In genomic region chr9:91761362-91761761, GRCh38 we compare ENCODE assay signal across 21 cellular contexts.
DNase-seq lines count a peak whose midpoint lies in the region; ATAC-seq, FAIRE-seq and TF ChIP-seq lines count a peak whose summit lies in the region.
"Had no signal": no experiment of that assay in that cellular context is flagged by ENCODE, and none has a peak within 500 bp of the region (broad histone marks: within the 10 kb centered on the region; RNA-seq: fewer than 3 reads in every experiment).

No MANE protein-coding gene starts in this region.

- peak; percentile 7; the same call in 1 of the 2 replicates for TF ChIP-seq RAD21 in Ishikawa (IDR thresholded peaks at IDR 0.05; ENCODE audit: low read depth)

- H3K9me1 ChIP-seq in keratinocyte (ENCODE audit: control insufficient read depth, extremely low read depth, insufficient read depth, low read length) = no peaks in the 10 kb centered on the region

- DNase-seq in COLO668 (lab: John Stamatoyannopoulos, UW; ENCODE audit: unreplicated experiment) (peak; percentile 16), SW480 (ENCODE audit: low spot score) (peak; percentile 30), keratinocyte (ENCODE audit: low read depth, low spot score) (no peak), omental fat pad (ENCODE audit: low spot score) (no peak), epidermal melanocyte (ENCODE audit: insufficient read length, low spot score) (no peak), NCI-H345 (lab: John Stamatoyannopoulos, UW) (no peak)
- DNase-seq: DND-41, HCEC 1CT, MV-4-11, NCI-H1694 treated with DMSO at 0.1 percent for 48 hours, NCI-H2107, NCI-H2227 treated with DMSO at 0.1 percent for 48 hours, OCI-M1, SHP77, T-cell had no signal

- H3K4me1 ChIP-seq in keratinocyte (ENCODE audit: control insufficient read depth, extremely low read depth, insufficient read depth, low read length) = no peaks in the 10 kb centered on the region
- H3K4me1 ChIP-seq: BLaER1 had no signal

- H3K79me2 ChIP-seq in keratinocyte (ENCODE audit: control insufficient read depth, insufficient read depth, low read length) = no peaks in the 10 kb centered on the region

- peak; percentile 68 for FAIRE-seq in keratinocyte (lab: Jason Lieb, UNC)
- FAIRE-seq: A549, K562 had no signal

- no peak overlapping the region for H3K27ac ChIP-seq in keratinocyte (ENCODE audit: control insufficient read depth, insufficient read depth, low read length)
- H3K27ac ChIP-seq: A549, BLaER1, SK-N-MC had no signal

- no peak overlapping the region for H3K4me2 ChIP-seq in keratinocyte (ENCODE audit: control insufficient read depth, extremely low read depth, insufficient read depth, low read depth, low read length)
- H3K4me2 ChIP-seq: A549, BLaER1 had no signal

- H3K4me3 ChIP-seq in keratinocyte (ENCODE audit: control insufficient read depth in 2 of 3, extremely low read depth in 1 of 3, insufficient read depth in 2 of 3, low read depth in 1 of 3, low read length in 3 of 3) = no peak overlapping the region
- H3K4me3 ChIP-seq: A549, BLaER1, K562, SK-N-MC had no signal

- no peak for TF ChIP-seq EP300 in Ishikawa (IDR thresholded peaks at IDR 0.05; ENCODE audit: borderline replicate concordance)

- H3K36me3 ChIP-seq in keratinocyte (ENCODE audit: control insufficient read depth in 2 of 2, extremely low read depth in 1 of 2, insufficient read depth in 2 of 2, low read length in 2 of 2) = no peaks in the 10 kb centered on the region
- H3K36me3 ChIP-seq: BLaER1 had no signal

- ATAC-seq in GM19455 (IDR thresholded peaks at IDR 0.05; ENCODE audit: unreplicated experiment) = no peak
- no peak for ATAC-seq in omental fat pad (ENCODE audit: low FRiP score)
- ATAC-seq: A549, K562, T-cell had no signal

- no peaks in the 10 kb centered on the region for H3K27me3 ChIP-seq in keratinocyte (ENCODE audit: control insufficient read depth, extremely low read depth, insufficient read depth, low read length)
- H3K27me3 ChIP-seq: BLaER1 had no signal

- no peak overlapping the region for H2AFZ ChIP-seq in keratinocyte (ENCODE audit: control insufficient read depth, low read length)

- dilution Hi-C loops in keratinocyte (cut with MboI; ENCODE audit: extremely low pct_ligation_motif_present, low sequenced_read_pairs) = no loop called here

- no peaks in the 10 kb centered on the region for H4K20me1 ChIP-seq in keratinocyte (ENCODE audit: control insufficient read depth, extremely low read depth, insufficient read depth, low read length)
- H4K20me1 ChIP-seq: BLaER1 had no signal

- TF ChIP-seq CTCF in keratinocyte (optimal IDR thresholded peaks at IDR 0.05 in 1 of 3, IDR thresholded peaks at IDR 0.05 in 1 of 3, conservative IDR thresholded peaks at IDR 0.05 in 1 of 3; ENCODE audit: extremely low read depth in 1 of 3, insufficient read depth in 2 of 3, low read length in 3 of 3) (peak; percentile 9 to 36 (median 32)), omental fat pad (IDR thresholded peaks at IDR 0.05) (no peak)

- H3K9ac ChIP-seq in keratinocyte (ENCODE audit: control insufficient read depth, extremely low read depth, insufficient read depth, low read length) = no peak overlapping the region
- H3K9ac ChIP-seq: BLaER1 had no signal

- H3K9me3 ChIP-seq in keratinocyte (ENCODE audit: control insufficient read depth, low read depth, low read length) = no peaks in the 10 kb centered on the region

TF ChIP-seq in Ishikawa, 13 proteins besides CTCF, POLR2A, EP300 and RAD21:
- TF ChIP-seq CEBPB (IDR thresholded peaks at IDR 0.05) = no peak
- no peak for TF ChIP-seq TEAD4 (IDR thresholded peaks at IDR 0.05)
- no peak for TF ChIP-seq ZBTB7A (IDR thresholded peaks at IDR 0.05; ENCODE audit: low read depth)
- no peak for TF ChIP-seq CREB1 (IDR thresholded peaks at IDR 0.05; ENCODE audit: low read depth)

Comparison
In these comparisons a context has a peak if more than half of its experiments do, and no peak if none do; other contexts are left out.
1. DNase-seq: peak in COLO668 (single experiment) and SW480 (single experiment); none in keratinocyte (single experiment), omental fat pad (single experiment), epidermal melanocyte (single experiment) and NCI-H345 (single experiment).
2. CTCF ChIP-seq: peak in keratinocyte (3 of 3); none in omental fat pad (0 of 3).